8 cellular contexts compared by ENCODE assay signal in the genomic region with DNA sequence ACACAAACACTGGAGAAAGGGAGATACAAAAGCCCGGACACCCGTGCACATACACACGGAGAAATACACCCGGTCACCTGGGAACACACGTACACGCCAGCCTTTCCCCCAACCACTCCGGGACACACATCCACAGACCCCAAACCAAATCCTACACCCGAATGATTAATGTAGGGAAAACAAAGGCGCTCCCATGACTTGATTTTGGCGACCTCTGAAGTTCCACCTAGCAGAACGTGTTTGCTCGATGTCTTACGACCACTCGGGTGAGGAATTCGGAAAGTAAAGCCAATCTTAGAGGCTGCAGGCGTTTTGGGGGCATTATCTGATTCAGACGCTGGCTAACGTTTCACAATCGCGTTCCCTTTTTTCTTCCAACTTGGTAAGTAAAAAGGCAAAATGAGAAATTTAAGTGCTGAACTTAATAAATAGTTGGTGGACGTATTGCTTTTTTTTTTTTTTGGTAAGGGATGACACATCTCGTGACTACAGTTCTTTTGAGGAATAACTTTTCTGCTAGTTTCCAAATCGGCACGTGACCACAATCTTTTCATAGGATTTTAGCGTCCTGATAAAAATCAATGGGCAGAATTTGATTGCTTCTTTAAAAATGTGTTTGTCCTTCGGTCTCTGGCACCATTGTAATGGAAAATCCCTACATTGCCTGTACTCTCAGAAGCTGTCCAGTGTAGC. TPM values are rescaled to one million over a fixed set of nuclear protein-coding genes. Genes with fewer than 3 reads are reported as not detected.
A peak's percentile ranks its signal among the peaks of the same experiment; 100 is the strongest.
DNase-seq lines count a peak whose midpoint lies in the region; ATAC-seq and TF ChIP-seq lines count a peak whose summit lies in the region.

No MANE protein-coding gene starts in this region.

- peaks cover 10% of the 10 kb centered on the region for H3K27me3 Mint-ChIP-seq in IgD-negative memory B cell

- no peaks in the 10 kb centered on the region for H3K36me3 Mint-ChIP-seq in IgD-negative memory B cell

- H3K36me3 ChIP-seq in ascending aorta, result no peaks in the 10 kb centered on the region

- H3K27me3 ChIP-seq in ascending aorta, result no peaks in the 10 kb centered on the region

- H3K9me3 Mint-ChIP-seq in IgD-negative memory B cell, result no peaks in the 10 kb centered on the region

- peaks cover 20 to 44% (median 32%) of the 10 kb centered on the region in 3 donors for H3K4me1 Mint-ChIP-seq in IgD-negative memory B cell

- in situ Hi-C loops in G401 (cut with HindIII; ENCODE audit: low sequenced_read_pairs), result no loop called here

- H3K27ac ChIP-seq in ascending aorta (peak overlapping the region; percentile 88 to 91), substantia nigra (ENCODE audit: low read depth, low read length, poor library complexity, severe bottlenecking) (peak overlapping the region; percentile 92)

- no peak for ATAC-seq in GM18502 (IDR thresholded peaks at IDR 0.05; ENCODE audit: poor library complexity, unreplicated experiment)

- H3K27ac Mint-ChIP-seq in IgD-negative memory B cell, result peak overlapping the region; percentile 31 to 91 (median 83)

- peak overlapping the region; percentile 87 to 96 (median 92) for H3K4me3 Mint-ChIP-seq in IgD-negative memory B cell

- intact Hi-C loops in ascending aorta (cut with DNase I), result loop anchor here (1.0 to 2.0 kb wide), 3 partner anchors 25 to 45 kb away; a partner anchor contains a TSS

- no peak for TF ChIP-seq CTCF in ascending aorta (IDR thresholded peaks at IDR 0.05)

- H3K9me3 ChIP-seq in ascending aorta, result no peaks in the 10 kb centered on the region

- DNase-seq in G401 (ENCODE audit: low spot score) (peak; percentile 51), ascending aorta (ENCODE audit: low spot score in 2 of 2) (no peak), iris pigment epithelial cell (ENCODE audit: low read depth) (peak; percentile 25), substantia nigra (lab: John Stamatoyannopoulos, UW) (peak in 4 of 49 donors; percentile 22 to 58 (median 40)), NCI-H187 treated with DMSO at 0.1 percent for 48 hours (lab: John Stamatoyannopoulos, UW) (no peak), T-helper 9 cell (no peak)

- H3K4me1 ChIP-seq in ascending aorta, result peaks cover 0 to 5% of the 10 kb centered on the region in 2 donors

- peak overlapping the region; percentile 80 to 91 for H3K4me3 ChIP-seq in ascending aorta

RNA-seq across cellular contexts. Expression of a gene that starts 0.7 kb away (rescaled TPM):
- 62.5 and 92.6 TPM in 2 replicates for total RNA-seq in G401 (2014; rRNA removed; shearing (Covaris generic))
- polyA plus RNA-seq in IgD-negative memory B cell, result 25.6 TPM
- 1.5 TPM for total RNA-seq in ascending aorta

RNA-seq across cellular contexts. Expression of a gene that starts 36.7 kb away (rescaled TPM):
- total RNA-seq in G401 (2014; rRNA removed; shearing (Covaris generic)), result 0.81 and 2.3 TPM in 2 replicates
- 13.0 TPM for polyA plus RNA-seq in IgD-negative memory B cell
- total RNA-seq in ascending aorta, result 4.5 TPM

RNA-seq across cellular contexts. Expression of a gene that starts 44.8 kb away (rescaled TPM):
- 17.2 and 17.6 TPM in 2 replicates for total RNA-seq in G401 (2014; rRNA removed; shearing (Covaris generic))
- 34.5 TPM for polyA plus RNA-seq in IgD-negative memory B cell
- total RNA-seq in ascending aorta, result 8.0 TPM

RNA-seq across cellular contexts. Expression of a gene that starts 44.9 kb away (rescaled TPM):
- total RNA-seq in G401 (2014; rRNA removed; shearing (Covaris generic)), result 17.0 and 26.9 TPM in 2 replicates
- polyA plus RNA-seq in IgD-negative memory B cell, result 47.9 TPM
- total RNA-seq in ascending aorta, result 8.4 TPM

Comparison
In these comparisons a context has a peak if more than half of its experiments do, and no peak if none do; other contexts are left out.
1. DNase-seq: peak in G401 (single experiment) and iris pigment epithelial cell (single experiment); none in ascending aorta (0 of 2), NCI-H187 treated with DMSO at 0.1 percent for 48 hours (single experiment) and T-helper 9 cell (single experiment).
2. RNA of a gene that starts 0.7 kb away (total RNA-seq): 62.5 to 92.6 TPM in G401; 1.5 TPM in ascending aorta (single experiment); every median in the first group is over 10 times any median in the second.